In genomic region chr2:95992520-95993272, GRCh38 we compare ENCODE assay signal across 8 cellular contexts. TPM values are rescaled to one million over a fixed set of nuclear protein-coding genes. Genes with fewer than 3 reads are reported as not detected.
A peak's percentile ranks its signal among the peaks of the same experiment; 100 is the strongest.
DNase-seq lines count a peak whose midpoint lies in the region; ATAC-seq and TF ChIP-seq lines count a peak whose summit lies in the region.
"Not testable (repeated sequence)": the region's sequence is repeated elsewhere in the genome, so short reads cannot be mapped to it uniquely, and the experiment has no call there.

No MANE protein-coding gene starts in this region.

- peak overlapping the region; percentile 85 to 97 (median 94) for H3K4me3 Mint-ChIP-seq in nephron

- H3K9me3 Mint-ChIP-seq in nephron = not testable (repeated sequence)

- ATAC-seq in GM21515 (IDR thresholded peaks at IDR 0.05; ENCODE audit: unreplicated experiment) (peak; percentile 53), body of pancreas (peak; percentile 86), Right ventricle myocardium superior (ENCODE audit: poor library complexity) (peak; percentile 92)

- intact Hi-C loops in body of pancreas (cut with DNase I); Right ventricle myocardium superior (cut with DNase I): not testable (repeated sequence)

- DNase-seq in D341Med (ENCODE audit: low spot score) (peak; percentile 38), HT1080 (ENCODE audit: low read depth) (peak; percentile 64), WERI-Rb-1 (peak; percentile 74), body of pancreas (peak; percentile 79 to 88 (median 80))
- DNase-seq in Right ventricle myocardium superior = not testable (repeated sequence)

- not testable (repeated sequence) for H3K9me3 ChIP-seq in WERI-Rb-1 (ENCODE audit: severe bottlenecking); body of pancreas; stomach smooth muscle (ENCODE audit: control insufficient read depth in 2 of 2, low read length in 2 of 2)

- not testable (repeated sequence) for H3K4me1 ChIP-seq in body of pancreas; stomach smooth muscle (ENCODE audit: control insufficient read depth, insufficient read depth, low read length)

- not testable (repeated sequence) for H3K27me3 ChIP-seq in WERI-Rb-1 (ENCODE audit: insufficient read depth, low read depth, severe bottlenecking); body of pancreas; stomach smooth muscle (ENCODE audit: control insufficient read depth in 1 of 2, insufficient read depth in 2 of 2, low read length in 2 of 2)

- H3K9ac ChIP-seq in stomach smooth muscle (ENCODE audit: low read length in 2 of 2) = peak overlapping the region; percentile 64 to 66

- H3K36me3 Mint-ChIP-seq in nephron (ENCODE audit: low read depth) = not testable (repeated sequence)

- TF ChIP-seq CTCF in WERI-Rb-1 (IDR thresholded peaks at IDR 0.05; ENCODE audit: low read depth, low read length) (peak; percentile 33; the same call in 1 of the 2 replicates), body of pancreas (IDR thresholded peaks at IDR 0.05) (peak; percentile 72 to 99 (median 98)), nephron (IDR thresholded peaks at IDR 0.05; ENCODE audit: unreplicated experiment in 3 of 3) (peak; percentile 85 to 92 (median 86))

- H3K36me3 ChIP-seq in WERI-Rb-1; body of pancreas (replicated peaks in 1 of 2; ENCODE audit: insufficient read depth in 1 of 2, low read depth in 2 of 2); stomach smooth muscle (ENCODE audit: control insufficient read depth in 2 of 2, insufficient read depth in 2 of 2, low read length in 2 of 2): not testable (repeated sequence)

- H3K27ac ChIP-seq in WERI-Rb-1 (peak overlapping the region; percentile 86), body of pancreas (peak overlapping the region; percentile 46 to 96 (median 90)), stomach smooth muscle (ENCODE audit: low read length) (peak overlapping the region; percentile 66)

- peak overlapping the region; percentile 92 to 98 (median 97) for H3K27ac Mint-ChIP-seq in nephron

- not testable (repeated sequence) for H3K4me1 Mint-ChIP-seq in nephron

- H3K4me3 ChIP-seq in WERI-Rb-1 (ENCODE audit: low read depth, low read length) = peak overlapping the region; percentile 58
- H3K4me3 ChIP-seq in body of pancreas = peak overlapping the region in 1 of 2 donors; percentile 24
- H3K4me3 ChIP-seq in stomach smooth muscle (ENCODE audit: low read length in 2 of 2) = peak overlapping the region; percentile 75 to 76

- peaks cover 22% of the 10 kb centered on the region for H3K27me3 Mint-ChIP-seq in nephron (ENCODE audit: low read depth)

- not testable (repeated sequence) for TF ChIP-seq POLR2A in body of pancreas (IDR thresholded peaks at IDR 0.05)

- WGBS in body of pancreas, 2 donors = 4 to 10% methylated on average over 13 to 26 of the region's 34 CpGs

RNA-seq across cellular contexts. Expression of gene ANKRD36C, which starts 1.1 kb away (rescaled TPM):
- 13.3 and 14.8 TPM in 2 replicates for total RNA-seq in HT1080 (2014; rRNA removed; shearing (Covaris generic))
- 2.4 and 3.4 TPM in 2 replicates for polyA plus RNA-seq in HT1080 (2015; cell fraction: cytosol; rRNA removed)
- 21.7 and 23.0 TPM in 2 replicates for polyA plus RNA-seq in HT1080 (2015; cell fraction: nucleus; rRNA removed)
- total RNA-seq in body of pancreas = 10 to 100 TPM; 46.7 to 62.6 TPM
- 4.9 TPM for total RNA-seq in Right ventricle myocardium superior

RNA-seq across cellular contexts. Expression of gene GPAT2, which starts 42.0 kb away (rescaled TPM):
- not detected in 2 replicates for total RNA-seq in HT1080 (2014; rRNA removed; shearing (Covaris generic))
- 0.02 TPM in 1 of 2 replicates, not detected in the other for polyA plus RNA-seq in HT1080 (2015; cell fraction: cytosol; rRNA removed)
- not detected in 2 replicates for polyA plus RNA-seq in HT1080 (2015; cell fraction: nucleus; rRNA removed)
- total RNA-seq in body of pancreas = 1 to 10 TPM; 1.6 to 2.0 TPM
- total RNA-seq in Right ventricle myocardium superior = 6.4 TPM

Comparison
In these comparisons a context has a peak if more than half of its experiments do, and no peak if none do; other contexts are left out.
1. CTCF ChIP-seq: peak in every context shown above with its lines; median percentile 98 in body of pancreas; 86 in nephron; 33 in WERI-Rb-1.